In genomic region chr18:9808530-9809241, GRCh38 we compare ENCODE assay signal across 1 cellular context.
TF ChIP-seq lines count a peak whose summit lies in the region.

No MANE protein-coding gene starts in this region.

TF ChIP-seq in HepG2, 621 proteins besides CTCF, POLR2A, EP300 and RAD21 (continued from another document and continues in another):
- TF ChIP-seq ZNF687 (CRISPR knock-in tag; IDR thresholded peaks at IDR 0.05) (peak; percentile 60), FOXP1 (IDR thresholded peaks at IDR 0.05) (no peak), FOXP1 (CRISPR knock-in tag; IDR thresholded peaks at IDR 0.05) (0 out of 2 replicates have a peak, but pooled peaks have one; percentile 46), ZSCAN9 (CRISPR knock-in tag; IDR thresholded peaks at IDR 0.05; ENCODE audit: borderline replicate concordance) (peak; percentile 74), ZNF451 (CRISPR knock-in tag; IDR thresholded peaks at IDR 0.05) (no peak), KDM5B (CRISPR knock-in tag; IDR thresholded peaks at IDR 0.05; ENCODE audit: borderline replicate concordance) (no peak), SOX5 (CRISPR knock-in tag; IDR thresholded peaks at IDR 0.05; ENCODE audit: borderline replicate concordance) (peak; percentile 92; the same call in 1 of the 2 replicates), MIXL1 (CRISPR knock-in tag; IDR thresholded peaks at IDR 0.05) (peak; percentile 28; the same call in 1 of the 2 replicates), ATF1 (CRISPR knock-in tag; IDR thresholded peaks at IDR 0.05) (peak; percentile 38; the same call in 1 of the 2 replicates), ZGPAT (CRISPR knock-in tag; IDR thresholded peaks at IDR 0.05) (peak; percentile 88), PHF21A (CRISPR knock-in tag; IDR thresholded peaks at IDR 0.05) (peak; percentile 74), ZNF232 (CRISPR knock-in tag; IDR thresholded peaks at IDR 0.05; ENCODE audit: borderline replicate concordance) (no peak), NR2F2 (IDR thresholded peaks at IDR 0.05; ENCODE audit: borderline replicate concordance, low read depth) (peak; percentile 51; the same call in 1 of the 2 replicates), GATAD1 (CRISPR knock-in tag; IDR thresholded peaks at IDR 0.05) (no peak), SALL1 (CRISPR knock-in tag; IDR thresholded peaks at IDR 0.05) (peak; percentile 93), HNF4A (CRISPR knock-in tag; IDR thresholded peaks at IDR 0.05) (peak; percentile 93), ZNF503 (CRISPR knock-in tag; IDR thresholded peaks at IDR 0.05) (0 out of 2 replicates have a peak, but pooled peaks have one; percentile 26), ZNF124 (CRISPR knock-in tag; IDR thresholded peaks at IDR 0.05) (no peak), GABPA (IDR thresholded peaks at IDR 0.05; ENCODE audit: low read depth, low read length) (no peak), GABPA (CRISPR knock-in tag; IDR thresholded peaks at IDR 0.05; ENCODE audit: low read depth) (no peak), ZNF616 (CRISPR knock-in tag; IDR thresholded peaks at IDR 0.05; ENCODE audit: low read depth) (no peak), PRDM10 (CRISPR knock-in tag; IDR thresholded peaks at IDR 0.05; ENCODE audit: low read depth) (0 out of 2 replicates have a peak, but pooled peaks have one; percentile 19), ARNT2 (CRISPR knock-in tag; IDR thresholded peaks at IDR 0.05; ENCODE audit: low read depth) (no peak), ZNF350 (CRISPR knock-in tag; IDR thresholded peaks at IDR 0.05; ENCODE audit: borderline replicate concordance, low read depth) (0 out of 2 replicates have a peak, but pooled peaks have one; percentile 26), TMF1 (CRISPR knock-in tag; IDR thresholded peaks at IDR 0.05; ENCODE audit: low read depth) (no peak), ZBTB44 (CRISPR knock-in tag; IDR thresholded peaks at IDR 0.05) (no peak), REXO4 (CRISPR knock-in tag; IDR thresholded peaks at IDR 0.05; ENCODE audit: borderline replicate concordance) (no peak), RXRA (CRISPR knock-in tag; IDR thresholded peaks at IDR 0.05) (peak; percentile 88), ZNF543 (CRISPR knock-in tag; IDR thresholded peaks at IDR 0.05) (no peak), ZNF501 (CRISPR knock-in tag; IDR thresholded peaks at IDR 0.05) (peak; percentile 26; the same call in 1 of the 2 replicates), RFX3 (CRISPR knock-in tag; IDR thresholded peaks at IDR 0.05) (no peak), RCOR2 (CRISPR knock-in tag; IDR thresholded peaks at IDR 0.05) (peak; percentile 74; the same call in 1 of the 2 replicates), ELF3 (CRISPR knock-in tag; IDR thresholded peaks at IDR 0.05) (peak; percentile 14; the same call in 1 of the 2 replicates), PAXIP1 (CRISPR knock-in tag; conservative IDR thresholded peaks at IDR 0.05) (peak; percentile 85), GFI1 (CRISPR knock-in tag; IDR thresholded peaks at IDR 0.05; ENCODE audit: borderline replicate concordance) (peak; percentile 46; the same call in 1 of the 2 replicates), KAT8 (CRISPR knock-in tag; IDR thresholded peaks at IDR 0.05) (peak; percentile 34; the same call in 1 of the 2 replicates), ATF5 (CRISPR knock-in tag; IDR thresholded peaks at IDR 0.05; ENCODE audit: low read depth) (no peak), HMG20B (CRISPR knock-in tag; conservative IDR thresholded peaks at IDR 0.05) (0 out of 2 replicates have a peak, but pooled peaks have one; percentile 36), KDM2A (CRISPR knock-in tag; IDR thresholded peaks at IDR 0.05; ENCODE audit: borderline replicate concordance, low read depth) (peak; percentile 64; the same call in 1 of the 2 replicates), TSC22D2 (CRISPR knock-in tag; IDR thresholded peaks at IDR 0.05; ENCODE audit: borderline replicate concordance) (no peak), HDAC2 (CRISPR knock-in tag; IDR thresholded peaks at IDR 0.05) (peak; percentile 80; the same call in 1 of the 2 replicates), ERF (CRISPR knock-in tag; IDR thresholded peaks at IDR 0.05) (peak; percentile 62; the same call in 1 of the 2 replicates), IRX3 (CRISPR knock-in tag; IDR thresholded peaks at IDR 0.05; ENCODE audit: borderline replicate concordance, low read depth) (no peak), TCF12 (IDR thresholded peaks at IDR 0.05) (no peak), TCF12 (CRISPR knock-in tag; IDR thresholded peaks at IDR 0.05) (no peak), PPARG (CRISPR knock-in tag; conservative IDR thresholded peaks at IDR 0.05) (peak; percentile 69; the same call in 1 of the 2 replicates), ZNF710 (CRISPR knock-in tag; IDR thresholded peaks at IDR 0.05; ENCODE audit: borderline replicate concordance) (peak; percentile 40; the same call in 1 of the 2 replicates)
